In the genomic region with DNA sequence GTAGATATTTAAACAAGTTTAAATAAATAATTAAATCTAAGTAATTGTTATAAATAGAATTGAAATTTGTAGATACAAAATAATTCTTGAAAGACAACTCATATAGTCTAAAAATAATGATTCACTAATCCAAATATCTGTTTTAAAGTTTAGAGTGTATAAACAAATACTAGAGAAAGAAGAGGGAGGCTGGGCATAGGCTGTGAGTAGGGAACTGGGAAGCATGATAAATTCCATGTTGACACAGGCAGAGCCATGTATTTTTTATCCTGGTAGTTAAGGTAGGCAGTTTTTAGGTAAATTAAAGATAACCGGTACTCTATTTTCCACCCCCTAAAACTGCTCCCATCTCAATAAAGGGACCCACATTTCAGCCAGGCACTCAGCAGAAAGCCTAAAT, we compare ENCODE assay signal across 22 cellular contexts. TPM values are rescaled to one million over a fixed set of nuclear protein-coding genes. Genes with fewer than 3 reads are reported as not detected.
DNase-seq lines count a peak whose midpoint lies in the region; ATAC-seq, FAIRE-seq and TF ChIP-seq lines count a peak whose summit lies in the region.
"Had no signal": no experiment of that assay in that cellular context is flagged by ENCODE, and none has a peak within 500 bp of the region (broad histone marks: within the 10 kb centered on the region; RNA-seq: fewer than 3 reads in every experiment).

No MANE protein-coding gene starts in this region.

- H3K4ac ChIP-seq in IMR-90 (ENCODE audit: low read depth, low read length): no peak overlapping the region

- H3K23ac ChIP-seq in IMR-90 (ENCODE audit: low read depth, low read length): no peak overlapping the region

- no peak for TF ChIP-seq POLR2A in IMR-90 (IDR thresholded peaks at IDR 0.05; ENCODE audit: low read depth, low read length)

- ATAC-seq in IMR-90 (ENCODE audit: low read depth) (peak; percentile 66), upper lobe of right lung (peak; percentile 29), GM19395 (IDR thresholded peaks at IDR 0.05; ENCODE audit: unreplicated experiment) (no peak)
- ATAC-seq: A549; CD8-positive, alpha-beta T cell had no signal

- H2AFZ ChIP-seq in IMR-90 (replicated peaks; ENCODE audit: low read length, poor library complexity): no peak overlapping the region

- H3K36me3 ChIP-seq in IMR-90 (ENCODE audit: control insufficient read depth, insufficient read depth, low read length): no peaks in the 10 kb centered on the region
- H3K36me3 ChIP-seq in kidney (ENCODE audit: control insufficient read depth in 1 of 2, insufficient read depth in 2 of 2, low read length in 2 of 2): no peaks in the 10 kb centered on the region
- H3K36me3 ChIP-seq in upper lobe of right lung: no peaks in the 10 kb centered on the region
- H3K36me3 ChIP-seq: BLaER1 treated with 17β-estradiol and CSF1 and Interleukin-3, amounts not matched to agents 10 nM and 100 nM had no signal

- POLR2A ChIA-PET in IMR-90 (lab: Charles Lee; ENCODE audit: unreplicated experiment): no interaction called here

- H2AK9ac ChIP-seq in IMR-90 (replicated peaks; ENCODE audit: low read depth, low read length, poor library complexity): no peak overlapping the region

- H3K79me1 ChIP-seq in IMR-90 (ENCODE audit: low read depth in 1 of 2, low read length in 2 of 2): no peaks in the 10 kb centered on the region

- no peak for TF ChIP-seq CTCF in IMR-90 (conservative IDR thresholded peaks at IDR 0.05; ENCODE audit: low read depth, low read length)
- TF ChIP-seq CTCF in kidney (IDR thresholded peaks at IDR 0.05; ENCODE audit: borderline replicate concordance, extremely low read depth, insufficient read depth): no peak
- no peak for TF ChIP-seq CTCF in upper lobe of right lung (IDR thresholded peaks at IDR 0.05)

- no CpG with 5 or more reads among the region's 1 CpG for WGBS in IMR-90 (ENCODE audit: extremely low coverage in 2 of 2, insufficient read length in 1 of 2), 2 experiments

- no TSS peak for BruUV-seq in IMR-90 (replicated peaks; lab: Mats Ljungman, UMichigan)

- H2BK20ac ChIP-seq in IMR-90 (ENCODE audit: low read depth, low read length): no peak overlapping the region

- H3K4me3 ChIP-seq in IMR-90 (ENCODE audit: insufficient read depth, low read depth, low read length): no peak overlapping the region
- no peak overlapping the region for H3K4me3 ChIP-seq in kidney (ENCODE audit: low read length in 2 of 2)
- no peak overlapping the region for H3K4me3 ChIP-seq in upper lobe of right lung
- H3K4me3 ChIP-seq: A549; BLaER1 treated with 17β-estradiol and CSF1 and Interleukin-3, amounts not matched to agents 10 nM and 100 nM had no signal

- no peak for TF ChIP-seq RAD21 in IMR-90 (IDR thresholded peaks at IDR 0.05; ENCODE audit: low read length)

- H2AK5ac ChIP-seq in IMR-90 (ENCODE audit: low read depth, low read length): no peak overlapping the region

- H4K20me1 ChIP-seq in IMR-90 (ENCODE audit: insufficient read depth, low read length): no peaks in the 10 kb centered on the region
- H4K20me1 ChIP-seq: BLaER1 treated with 17β-estradiol and CSF1 and Interleukin-3, amounts not matched to agents 10 nM and 100 nM had no signal

- FAIRE-seq in frontal cortex (lab: Jason Lieb, UNC) (peak; percentile 53), kidney (lab: Jason Lieb, UNC) (peak; percentile 29)
- FAIRE-seq: A549, D721Med, G401.6, GM12891, GM19239 had no signal

- in situ Hi-C loops in IMR-90 (cut with MboI; ENCODE audit: low sequenced_read_pairs): no loop called here

- H3K9me3 ChIP-seq in IMR-90 (ENCODE audit: control insufficient read depth, insufficient read depth, low read length): peaks cover 3% of the 10 kb centered on the region
- H3K9me3 ChIP-seq in kidney (ENCODE audit: control insufficient read depth in 1 of 2, low read length in 2 of 2): no peaks in the 10 kb centered on the region
- H3K9me3 ChIP-seq in upper lobe of right lung: no peaks in the 10 kb centered on the region

- H4K91ac ChIP-seq in IMR-90 (ENCODE audit: insufficient read depth, low read depth, low read length): no peak overlapping the region

- H3K56ac ChIP-seq in IMR-90 (ENCODE audit: extremely low read depth, insufficient read depth, low read length): no peak overlapping the region

- H2BK15ac ChIP-seq in IMR-90 (ENCODE audit: low read depth, low read length): no peak overlapping the region

- intact Hi-C loops in IMR-90 (cut with micrococcal nuclease) (no loop called here), kidney (cut with DNase I) (no loop called here), upper lobe of right lung (cut with DNase I) (loop anchor here (10.0 kb wide), 1 partner anchor 52 kb away; no protein-coding TSS in a partner anchor)

- H2BK120ac ChIP-seq in IMR-90 (ENCODE audit: low read depth, low read length): no peak overlapping the region

- H3K27ac ChIP-seq in IMR-90 (ENCODE audit: insufficient read depth, low read length) (no peak overlapping the region), kidney (ENCODE audit: low read depth in 2 of 2, low read length in 2 of 2) (no peak overlapping the region), upper lobe of right lung (no peak overlapping the region)
- H3K27ac ChIP-seq: 22Rv1; A549; BLaER1 treated with 17β-estradiol and CSF1 and Interleukin-3, amounts not matched to agents 10 nM and 100 nM; C4-2B had no signal

- H4K5ac ChIP-seq in IMR-90 (ENCODE audit: low read depth, low read length): no peak overlapping the region

- no peak for DNase-seq in IMR-90
- no peak for DNase-seq in frontal cortex (ENCODE audit: low spot score in 2 of 2)
- no peak for DNase-seq in kidney
- DNase-seq in upper lobe of right lung: no peak
- no peak for DNase-seq in NCI-H2081 (lab: John Stamatoyannopoulos, UW)
- DNase-seq in activated CD8-positive, alpha-beta memory T cell treated with anti-CD3 and anti-CD28 coated beads, Interleukin-2, amount 50 U/mL, for 48 hours: no peak
- DNase-seq: AML-193; Caco-2; Calu3; CD4-positive, alpha-beta T cell; CD8-positive, alpha-beta T cell; DMS79 treated with DMSO at 0.1 percent for 48 hours; GF-D8 had no signal

- H2BK5ac ChIP-seq in IMR-90 (ENCODE audit: low read depth, low read length, poor library complexity, severe bottlenecking): no peak overlapping the region

- H3K14ac ChIP-seq in IMR-90 (replicated peaks; ENCODE audit: low read depth, low read length): no peak overlapping the region; the same call in 1 of the 2 replicates

- no peak overlapping the region for H3K4me2 ChIP-seq in IMR-90 (ENCODE audit: low read depth, low read length)
- H3K4me2 ChIP-seq: A549; BLaER1 treated with 17β-estradiol and CSF1 and Interleukin-3, amounts not matched to agents 10 nM and 100 nM had no signal

- H3K18ac ChIP-seq in IMR-90 (ENCODE audit: low read depth, low read length): no peak overlapping the region

- CTCF ChIA-PET in IMR-90 (lab: Yijun Ruan, JAX): no interaction called here

- H3K9ac ChIP-seq in IMR-90 (ENCODE audit: low read depth, low read length): no peak overlapping the region
- H3K9ac ChIP-seq in kidney (ENCODE audit: low read length in 2 of 2): no peak overlapping the region
- H3K9ac ChIP-seq: BLaER1 treated with 17β-estradiol and CSF1 and Interleukin-3, amounts not matched to agents 10 nM and 100 nM had no signal

- H4K8ac ChIP-seq in IMR-90 (ENCODE audit: low read depth in 2 of 2, low read length in 2 of 2): no peak overlapping the region

- dilution Hi-C loops in IMR-90 (cut with HindIII; ENCODE audit: low sequenced_read_pairs, unreplicated experiment): no loop called here

- H3K27me3 ChIP-seq in IMR-90 (ENCODE audit: control insufficient read depth, insufficient read depth, low read length) (peaks cover 15% of the 10 kb centered on the region), upper lobe of right lung (no peaks in the 10 kb centered on the region)
- H3K27me3 ChIP-seq: BLaER1 treated with 17β-estradiol and CSF1 and Interleukin-3, amounts not matched to agents 10 nM and 100 nM had no signal

- H3K9me1 ChIP-seq in IMR-90 (ENCODE audit: insufficient read depth, low read length): no peaks in the 10 kb centered on the region

- H3K4me1 ChIP-seq in IMR-90 (ENCODE audit: control insufficient read depth, insufficient read depth, low read length) (no peaks in the 10 kb centered on the region), kidney (ENCODE audit: control insufficient read depth in 1 of 2, insufficient read depth in 1 of 2, low read depth in 1 of 2, low read length in 2 of 2) (no peaks in the 10 kb centered on the region), upper lobe of right lung (peaks cover 12% of the 10 kb centered on the region)
- H3K4me1 ChIP-seq: A549 had no signal

TF ChIP-seq in IMR-90, 13 proteins besides CTCF, POLR2A, EP300 and RAD21:
- TF ChIP-seq BHLHE40 (IDR thresholded peaks at IDR 0.05; ENCODE audit: low read depth, low read length) (no peak), CHD1 (IDR thresholded peaks at IDR 0.05; ENCODE audit: low read depth, low read length) (no peak), CEBPB (IDR thresholded peaks at IDR 0.05; ENCODE audit: low read depth, low read length) (no peak), MXI1 (IDR thresholded peaks at IDR 0.05; ENCODE audit: borderline replicate concordance, low read depth, low read length) (no peak)
- TF ChIP-seq, protein P1, sequence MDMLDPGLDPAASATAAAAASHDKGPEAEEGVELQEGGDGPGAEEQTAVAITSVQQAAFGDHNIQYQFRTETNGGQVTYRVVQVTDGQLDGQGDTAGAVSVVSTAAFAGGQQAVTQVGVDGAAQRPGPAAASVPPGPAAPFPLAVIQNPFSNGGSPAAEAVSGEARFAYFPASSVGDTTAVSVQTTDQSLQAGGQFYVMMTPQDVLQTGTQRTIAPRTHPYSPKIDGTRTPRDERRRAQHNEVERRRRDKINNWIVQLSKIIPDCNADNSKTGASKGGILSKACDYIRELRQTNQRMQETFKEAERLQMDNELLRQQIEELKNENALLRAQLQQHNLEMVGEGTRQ (IDR thresholded peaks at IDR 0.05; ENCODE audit: low read depth, low read length): no peak
- TF ChIP-seq, protein P2, sequence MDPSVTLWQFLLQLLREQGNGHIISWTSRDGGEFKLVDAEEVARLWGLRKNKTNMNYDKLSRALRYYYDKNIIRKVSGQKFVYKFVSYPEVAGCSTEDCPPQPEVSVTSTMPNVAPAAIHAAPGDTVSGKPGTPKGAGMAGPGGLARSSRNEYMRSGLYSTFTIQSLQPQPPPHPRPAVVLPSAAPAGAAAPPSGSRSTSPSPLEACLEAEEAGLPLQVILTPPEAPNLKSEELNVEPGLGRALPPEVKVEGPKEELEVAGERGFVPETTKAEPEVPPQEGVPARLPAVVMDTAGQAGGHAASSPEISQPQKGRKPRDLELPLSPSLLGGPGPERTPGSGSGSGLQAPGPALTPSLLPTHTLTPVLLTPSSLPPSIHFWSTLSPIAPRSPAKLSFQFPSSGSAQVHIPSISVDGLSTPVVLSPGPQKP (IDR thresholded peaks at IDR 0.05; ENCODE audit: borderline replicate concordance, low read depth, low read length): no peak

RNA-seq across cellular contexts. Expression of a gene that starts 11.7 kb away (rescaled TPM):
- 61.4 and 72.2 TPM in 2 replicates for total RNA-seq in IMR-90 (2012; rRNA removed)
- 16.1 and 16.8 TPM in 2 replicates for polyA plus RNA-seq in IMR-90 (2012; rRNA removed)
- polyA plus RNA-seq in IMR-90 (2012; cell fraction: cytosol; rRNA removed): 7.9 and 9.9 TPM in 2 replicates
- 14.3 and 33.4 TPM in 2 replicates for polyA plus RNA-seq in IMR-90 (2012; cell fraction: nucleus; rRNA removed; ENCODE audit: low replicate concordance)
- 9.0 TPM for total RNA-seq in frontal cortex
- total RNA-seq in kidney: 109 TPM
- polyA plus RNA-seq in kidney (ENCODE audit: insufficient read depth, low read depth, low replicate concordance): 20.2 TPM
- total RNA-seq in upper lobe of right lung: 116 TPM
- total RNA-seq: CD8-positive, alpha-beta T cell had no signal
